ENCODE assay signal across 10 cellular contexts in genomic region chr14:21039059-21039422, GRCh38. TPM values are rescaled to one million over a fixed set of nuclear protein-coding genes. Genes with fewer than 3 reads are reported as not detected.
DNase-seq lines count a peak whose midpoint lies in the region; ATAC-seq and TF ChIP-seq lines count a peak whose summit lies in the region.
"Had no signal": no experiment of that assay in that cellular context is flagged by ENCODE, and none has a peak within 500 bp of the region (broad histone marks: within the 10 kb centered on the region; RNA-seq: fewer than 3 reads in every experiment).

No MANE protein-coding gene starts in this region.

- H3K27me3 ChIP-seq in lung (ENCODE audit: control insufficient read depth, insufficient read depth), result no peaks in the 10 kb centered on the region
- H3K27me3 ChIP-seq in testis, result no peaks in the 10 kb centered on the region
- no peaks in the 10 kb centered on the region for H3K27me3 ChIP-seq in CD4-positive, alpha-beta T cell (ENCODE audit: control insufficient read depth, insufficient read depth, low read length)

- H3K4me3 ChIP-seq in lung, result no peak overlapping the region
- no peak overlapping the region for H3K4me3 ChIP-seq in testis

- no peak overlapping the region for H3K4me3 Mint-ChIP-seq in CD4-positive, alpha-beta T cell
- H3K4me3 Mint-ChIP-seq: activated naive CD8-positive, alpha-beta T cell had no signal

- ATAC-seq in lung (ENCODE audit: insufficient read depth, low FRiP score) (peak; percentile 15), GM18498 (IDR thresholded peaks at IDR 0.05; ENCODE audit: unreplicated experiment) (no peak)
- ATAC-seq in CD4-positive, alpha-beta T cell (ENCODE audit: poor library complexity), result no peak

- no peak for TF ChIP-seq CTCF in lung (IDR thresholded peaks at IDR 0.05; ENCODE audit: control extremely low read depth, extremely low read depth)
- TF ChIP-seq CTCF in testis (IDR thresholded peaks at IDR 0.05), result no peak
- no peak for TF ChIP-seq CTCF in CD4-positive, alpha-beta T cell (IDR thresholded peaks at IDR 0.05)

- 29 to 45% methylated on average over 7 of the region's 7 CpGs for WGBS in lung, 2 donors
- WGBS in testis, 2 donors, result 41 to 44% methylated on average over 7 of the region's 7 CpGs

- H3K4me1 ChIP-seq in lung (ENCODE audit: control insufficient read depth in 2 of 2, insufficient read depth in 2 of 2, low read length in 2 of 2) (peaks cover 10 to 26% of the 10 kb centered on the region in 2 donors), testis (peaks cover 29% of the 10 kb centered on the region)

- no peaks in the 10 kb centered on the region for H3K36me3 Mint-ChIP-seq in CD4-positive, alpha-beta T cell (ENCODE audit: low read depth)
- H3K36me3 Mint-ChIP-seq: activated naive CD8-positive, alpha-beta T cell had no signal

- CTCF ChIA-PET in CD4-positive, alpha-beta T cell (lab: Charles Lee), result interaction anchor here (1.7 to 3.0 kb wide), 4 partner anchors 20 to 53 kb away, joined by 7 to 58 read pairs (median 8); no protein-coding TSS in a partner anchor

- intact Hi-C loops in testis (cut with DNase I; ENCODE audit: low total_unique reads), result no loop called here
- intact Hi-C loops in CD4-positive, alpha-beta T cell (cut with DNase I, micrococcal nuclease), result no loop called here

- H3K27ac ChIP-seq in lung (ENCODE audit: low read depth in 1 of 2, low read length in 1 of 2) (peak overlapping the region; percentile 68 to 71), testis (peak overlapping the region in 1 of 2 donors; percentile 64)
- H3K27ac ChIP-seq in CD4-positive, alpha-beta T cell (ENCODE audit: low read depth, low read length), result no peak overlapping the region

- peaks cover 10% of the 10 kb centered on the region for H3K27me3 Mint-ChIP-seq in CD4-positive, alpha-beta T cell

- no peaks in the 10 kb centered on the region for H3K9me3 Mint-ChIP-seq in CD4-positive, alpha-beta T cell

- DNase-seq in NCI-H2171 treated with DMSO at 0.1 percent for 48 hours (lab: John Stamatoyannopoulos, UW) (peak; percentile 82), dermis microvascular lymphatic vessel endothelial cell (ENCODE audit: low read depth in 2 of 2) (peak; percentile 26 to 36), lung (ENCODE audit: low spot score) (peak; percentile 59), testis (peak; percentile 84), SW 1271 (lab: John Stamatoyannopoulos, UW) (no peak), NCI-H2107 (lab: John Stamatoyannopoulos, UW) (no peak)
- no peak for DNase-seq in CD4-positive, alpha-beta T cell

- POLR2A ChIA-PET in CD4-positive, alpha-beta T cell (lab: Charles Lee), result interaction anchor here (1.3 to 2.8 kb wide), 2 partner anchors 24 to 54 kb away, joined by 3 to 22 read pairs; no protein-coding TSS in a partner anchor

- no peak for TF ChIP-seq POLR2A in testis (IDR thresholded peaks at IDR 0.05)

- H3K4me1 Mint-ChIP-seq in CD4-positive, alpha-beta T cell (ENCODE audit: low read depth), result peaks cover 1% of the 10 kb centered on the region

- H3K27ac Mint-ChIP-seq in CD4-positive, alpha-beta T cell, result no peak overlapping the region
- H3K27ac Mint-ChIP-seq: activated naive CD8-positive, alpha-beta T cell had no signal

- no peaks in the 10 kb centered on the region for H3K36me3 ChIP-seq in lung (ENCODE audit: control insufficient read depth in 2 of 2, insufficient read depth in 2 of 2, low read length in 2 of 2)
- H3K36me3 ChIP-seq in testis (ENCODE audit: low read depth, missing control alignments), result no peaks in the 10 kb centered on the region

- H3K9me3 ChIP-seq in lung (ENCODE audit: control insufficient read depth in 2 of 2, insufficient read depth in 1 of 2, low read length in 1 of 2), result no peaks in the 10 kb centered on the region
- H3K9me3 ChIP-seq in testis, result no peaks in the 10 kb centered on the region
- no peaks in the 10 kb centered on the region for H3K9me3 ChIP-seq in CD4-positive, alpha-beta T cell (ENCODE audit: control insufficient read depth, low read length)

RNA-seq across cellular contexts. Expression of gene RNASE7, which starts 3.1 kb away (rescaled TPM):
- total RNA-seq in dermis microvascular lymphatic vessel endothelial cell (not detected in 2 replicates), lung (not detected), testis (under 1 TPM; 0.43 to 0.55 TPM)
- polyA plus RNA-seq in lung (under 1 TPM; 0.13 to 0.18 TPM), testis (ENCODE audit: insufficient read depth, low read depth, low replicate concordance) (0.24 TPM)
- total RNA-seq in CD4-positive, alpha-beta T cell, result not detected
- total RNA-seq: NCI-H460 had no signal

RNA-seq across cellular contexts. Expression of gene RNASE13, which starts 4.4 kb away (rescaled TPM):
- total RNA-seq in dermis microvascular lymphatic vessel endothelial cell (not detected in 2 replicates), lung (not detected), testis (not detected)
- polyA plus RNA-seq in lung (not detected), testis (ENCODE audit: insufficient read depth, low read depth, low replicate concordance) (not detected)
- total RNA-seq in CD4-positive, alpha-beta T cell, result not detected
- total RNA-seq: NCI-H460 had no signal

RNA-seq across cellular contexts. Expression of gene TPPP2, which starts 9.0 kb away (rescaled TPM):
- not detected in 2 replicates for total RNA-seq in dermis microvascular lymphatic vessel endothelial cell
- total RNA-seq in lung, result under 1 TPM in 1 of 2 donors, not detected in 1; 0.65 TPM
- not detected for polyA plus RNA-seq in lung
- 100 to 1,000 TPM in 1 of 2 donors, 10 to 100 TPM in 1; 94.3 to 201 TPM for total RNA-seq in testis
- polyA plus RNA-seq in testis (ENCODE audit: insufficient read depth, low read depth, low replicate concordance), result 490 TPM
- total RNA-seq in CD4-positive, alpha-beta T cell, result not detected
- total RNA-seq: NCI-H460 had no signal

RNA-seq across cellular contexts. Expression of gene NDRG2, which starts 14.2 kb away (rescaled TPM):
- total RNA-seq in dermis microvascular lymphatic vessel endothelial cell, result 2.1 and 7.0 TPM in 2 replicates
- 100 to 1,000 TPM in 1 of 2 donors, 10 to 100 TPM in 1; 50.6 to 112 TPM for total RNA-seq in lung
- polyA plus RNA-seq in lung, result 10 to 100 TPM; 46.1 to 66.7 TPM
- total RNA-seq in testis, result 100 to 1,000 TPM in 1 of 2 donors, 10 to 100 TPM in 1; 98.4 to 106 TPM
- polyA plus RNA-seq in testis (ENCODE audit: insufficient read depth, low read depth, low replicate concordance), result 85.6 TPM
- total RNA-seq in CD4-positive, alpha-beta T cell, result 10 to 100 TPM; 26.7 to 28.6 TPM

RNA-seq across cellular contexts. Expression of gene RNASE8, which starts 18.6 kb away (rescaled TPM):
- not detected in 2 replicates for total RNA-seq in dermis microvascular lymphatic vessel endothelial cell
- not detected for total RNA-seq in lung
- not detected for polyA plus RNA-seq in lung
- total RNA-seq in testis, result not detected
- not detected for polyA plus RNA-seq in testis (ENCODE audit: insufficient read depth, low read depth, low replicate concordance)
- not detected for total RNA-seq in CD4-positive, alpha-beta T cell
- total RNA-seq: NCI-H460 had no signal

Comparison
In these comparisons a context has a peak if more than half of its experiments do, and no peak if none do; other contexts are left out.
1. DNase-seq: peak in NCI-H2171 treated with DMSO at 0.1 percent for 48 hours (single experiment), dermis microvascular lymphatic vessel endothelial cell (2 of 2), lung (single experiment) and testis (single experiment); none in CD4-positive, alpha-beta T cell (0 of 10), SW 1271 (0 of 2) and NCI-H2107 (single experiment).
2. RNA of gene TPPP2, which starts 9.0 kb away (total RNA-seq): 94.3 to 201 TPM in testis; 0.65 TPM in lung, not detected in dermis microvascular lymphatic vessel endothelial cell and not detected in CD4-positive, alpha-beta T cell; every median in the first group is over 10 times any median in the second.